9 cellular contexts compared by ENCODE assay signal in the genomic region with DNA sequence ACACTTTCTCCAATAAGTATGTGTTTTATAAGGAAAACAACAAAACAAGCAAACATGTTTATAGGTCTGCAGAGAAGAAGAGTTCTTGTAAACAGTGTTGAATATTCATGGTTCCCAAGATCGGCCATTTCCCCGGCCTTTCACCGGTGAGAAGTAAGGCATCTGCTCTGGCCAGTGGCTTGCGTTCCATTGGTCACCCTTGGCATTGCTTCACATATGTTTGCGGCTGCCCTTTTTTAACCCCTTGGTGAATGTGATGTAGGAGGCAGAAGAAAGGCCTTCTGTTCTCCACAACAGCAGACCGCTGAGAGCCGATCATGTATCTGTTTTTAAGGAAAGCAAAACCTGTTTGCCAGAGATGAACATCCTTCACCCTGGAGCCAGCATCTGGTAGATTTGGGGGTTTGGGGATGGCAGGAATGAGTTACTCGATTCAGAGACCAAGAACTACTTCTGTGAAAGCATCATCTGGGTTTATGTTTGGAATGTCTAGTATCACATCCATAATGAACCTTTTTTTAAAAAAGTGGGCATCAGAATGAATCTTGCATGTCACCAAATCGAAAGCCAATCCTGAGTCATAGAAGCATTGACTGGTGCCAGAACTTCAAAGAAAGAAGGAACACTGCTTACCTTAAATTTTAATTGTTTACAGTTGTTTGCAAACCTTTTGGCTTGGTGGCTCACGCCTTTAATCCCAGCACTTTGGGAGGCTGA.
DNase-seq lines count a peak whose midpoint lies in the region; ATAC-seq and TF ChIP-seq lines count a peak whose summit lies in the region.
"Had no signal": no experiment of that assay in that cellular context is flagged by ENCODE, and none has a peak within 500 bp of the region (broad histone marks: within the 10 kb centered on the region; RNA-seq: fewer than 3 reads in every experiment).

No MANE protein-coding gene starts in this region.

- H3K27me3 ChIP-seq in ectodermal cell (ENCODE audit: control insufficient read depth, insufficient read depth, low read length, poor library complexity, severe bottlenecking) (no peaks in the 10 kb centered on the region), BE2C (no peaks in the 10 kb centered on the region)

- H3K36me3 ChIP-seq in ectodermal cell (ENCODE audit: control insufficient read depth, insufficient read depth, low read length) = no peaks in the 10 kb centered on the region
- H3K36me3 ChIP-seq in BE2C = no peaks in the 10 kb centered on the region
- H3K36me3 ChIP-seq: spleen had no signal

- TF ChIP-seq CTCF in nephron progenitor cell (IDR thresholded peaks at IDR 0.05) (no peak), BE2C (IDR thresholded peaks at IDR 0.05; ENCODE audit: low read depth, low read length) (no peak)

- H3K4me3 Mint-ChIP-seq in nephron progenitor cell = peak overlapping the region; percentile 19

- H3K9me3 Mint-ChIP-seq in nephron progenitor cell = peaks cover 26% of the 10 kb centered on the region

- peaks cover 32% of the 10 kb centered on the region for H3K36me3 Mint-ChIP-seq in nephron progenitor cell (ENCODE audit: low read depth)

- DNase-seq in AG08396 (ENCODE audit: low spot score) (peak; percentile 61), NCI-H2227 treated with DMSO at 0.1 percent for 48 hours (lab: John Stamatoyannopoulos, UW) (peak; percentile 81), nephron progenitor cell (no peak), occipital lobe (lab: John Stamatoyannopoulos, UW) (no peak), AML-193 (lab: John Stamatoyannopoulos, UW) (no peak), BE2C (no peak)
- DNase-seq: spleen had no signal

- H3K9me3 ChIP-seq in ectodermal cell (ENCODE audit: control insufficient read depth, low read length) (no peaks in the 10 kb centered on the region), BE2C (no peaks in the 10 kb centered on the region)

- H3K27me3 Mint-ChIP-seq in nephron progenitor cell (ENCODE audit: low read depth, poor library complexity) = peaks cover 9% of the 10 kb centered on the region

- peaks cover 8% of the 10 kb centered on the region for H3K4me1 ChIP-seq in ectodermal cell (ENCODE audit: control insufficient read depth, insufficient read depth, low read length)
- H3K4me1 ChIP-seq in BE2C = peaks cover 4% of the 10 kb centered on the region; the same call in 1 of the 2 replicates

- H3K4me3 ChIP-seq in ectodermal cell (ENCODE audit: insufficient read depth, low read depth, low read length) = no peak overlapping the region
- H3K4me3 ChIP-seq in BE2C (ENCODE audit: low read depth, low read length) = no peak overlapping the region
- H3K4me3 ChIP-seq: spleen had no signal

- peaks cover 34% of the 10 kb centered on the region for H3K4me1 Mint-ChIP-seq in nephron progenitor cell

- no peak overlapping the region for H3K27ac Mint-ChIP-seq in nephron progenitor cell

- peak overlapping the region; percentile 71 for H3K27ac ChIP-seq in ectodermal cell (ENCODE audit: insufficient read depth, low read depth, low read length, poor library complexity, severe bottlenecking)
- H3K27ac ChIP-seq: spleen had no signal

- WGBS in ectodermal cell, 2 experiments = 71 to 75% methylated on average over 10 of the region's 10 CpGs

- no peak for ATAC-seq in HG02678 (IDR thresholded peaks at IDR 0.05; ENCODE audit: unreplicated experiment)

Comparison
In these comparisons a context has a peak if more than half of its experiments do, and no peak if none do; other contexts are left out.
1. DNase-seq: peak in AG08396 (single experiment) and NCI-H2227 treated with DMSO at 0.1 percent for 48 hours (single experiment); none in nephron progenitor cell (single experiment), occipital lobe (single experiment), AML-193 (0 of 2) and BE2C (single experiment).